Comparison of ENCODE assay signal across 16 cellular contexts in genomic region chr3:64111872-64112271, GRCh38.
"Had no signal": no experiment of that assay in that cellular context is flagged by ENCODE, and none has a peak within 500 bp of the region (broad histone marks: within the 10 kb centered on the region; RNA-seq: fewer than 3 reads in every experiment).

No MANE protein-coding gene starts in this region.

- H3K4me3 ChIP-seq: breast epithelium, gastrocnemius medialis, heart right ventricle, thoracic aorta had no signal

- H3K36me3 ChIP-seq: breast epithelium, gastrocnemius medialis, thoracic aorta had no signal

- H3K27ac Mint-ChIP-seq: activated CD8-positive, alpha-beta memory T cell treated with anti-CD3 and anti-CD28 coated beads, Interleukin-2, amount 10 ng/mL, durations not matched to agents 7 days and 5 days; activated naive CD8-positive, alpha-beta T cell treated with anti-CD3 and anti-CD28 coated beads for 36 hours; nephron progenitor cell; stimulated activated naive CD8-positive, alpha-beta T cell treated with anti-CD3 and anti-CD28 coated beads, Interleukin-15, amount 100 ng/mL, for 72 hours had no signal

- ATAC-seq: activated CD8-positive, alpha-beta memory T cell treated with anti-CD3 and anti-CD28 coated beads, Interleukin-2, amount 10 ng/mL, durations not matched to agents 7 days and 5 days; activated T-cell treated with anti-CD3 and anti-CD28 coated beads, Interleukin-2, amount 50 U/mL, for 4 hours; gastrocnemius medialis; heart right ventricle; stimulated activated naive CD8-positive, alpha-beta T cell treated with anti-CD3 and anti-CD28 coated beads, Interleukin-15, amount 100 ng/mL, for 72 hours had no signal

- H3K4me1 Mint-ChIP-seq: activated CD8-positive, alpha-beta memory T cell treated with anti-CD3 and anti-CD28 coated beads, Interleukin-2, amount 10 ng/mL, durations not matched to agents 7 days and 5 days; activated naive CD8-positive, alpha-beta T cell treated with anti-CD3 and anti-CD28 coated beads for 36 hours; stimulated activated naive CD8-positive, alpha-beta T cell treated with anti-CD3 and anti-CD28 coated beads, Interleukin-15, amount 100 ng/mL, for 72 hours had no signal

- H3K4me1 ChIP-seq: breast epithelium, gastrocnemius medialis had no signal

- H3K4me3 Mint-ChIP-seq: activated CD8-positive, alpha-beta memory T cell treated with anti-CD3 and anti-CD28 coated beads, Interleukin-2, amount 10 ng/mL, durations not matched to agents 7 days and 5 days; activated naive CD8-positive, alpha-beta T cell treated with anti-CD3 and anti-CD28 coated beads for 36 hours; activated T-cell treated with anti-CD3 and anti-CD28 coated beads, Interleukin-2, amount 50 U/mL, for 4 hours; nephron progenitor cell; stimulated activated naive CD8-positive, alpha-beta T cell treated with anti-CD3 and anti-CD28 coated beads, Interleukin-15, amount 100 ng/mL, for 72 hours had no signal

- DNase-seq: activated CD4-positive, alpha-beta T cell treated with anti-CD3 and anti-CD28 coated beads for 1 hour; activated CD4-positive, alpha-beta T cell treated with anti-CD3 and anti-CD28 coated beads, Interleukin-2, amount 50 U/mL, for 48 hours; activated CD8-positive, alpha-beta memory T cell treated with anti-CD3 and anti-CD28 coated beads, Interleukin-2, amount 10 ng/mL, durations not matched to agents 7 days and 5 days; activated gamma-delta T cell; activated naive CD8-positive, alpha-beta T cell treated with anti-CD3 and anti-CD28 coated beads for 36 hours; activated T-cell treated with anti-CD3 and anti-CD28 coated beads, Interleukin-2, amount 50 U/mL, for 4 hours; gastrocnemius medialis; heart right ventricle; nephron progenitor cell; stimulated activated CD4-positive, alpha-beta T cell treated with anti-CD3 and anti-CD28 coated beads, Interleukin-15, amount 100 ng/mL, for 24 hours; stimulated activated CD4-positive, alpha-beta T cell treated with anti-CD3 and anti-CD28 coated beads, Interleukin-4, amount 100 ng/mL, for 24 hours; stimulated activated naive CD8-positive, alpha-beta T cell treated with anti-CD3 and anti-CD28 coated beads, Interleukin-15, amount 100 ng/mL, for 72 hours; T-helper 9 cell had no signal

- H3K36me3 Mint-ChIP-seq: activated CD8-positive, alpha-beta memory T cell treated with anti-CD3 and anti-CD28 coated beads, Interleukin-2, amount 10 ng/mL, durations not matched to agents 7 days and 5 days; activated naive CD8-positive, alpha-beta T cell treated with anti-CD3 and anti-CD28 coated beads for 36 hours had no signal

- H3K27me3 ChIP-seq: breast epithelium, gastrocnemius medialis, heart right ventricle had no signal

- FAIRE-seq: islet of Langerhans had no signal

- H3K9me3 ChIP-seq: gastrocnemius medialis, thoracic aorta had no signal

- H3K27ac ChIP-seq: breast epithelium, gastrocnemius medialis, heart right ventricle, thoracic aorta had no signal
